ENCODE assay signal across 9 cellular contexts in the genomic region with DNA sequence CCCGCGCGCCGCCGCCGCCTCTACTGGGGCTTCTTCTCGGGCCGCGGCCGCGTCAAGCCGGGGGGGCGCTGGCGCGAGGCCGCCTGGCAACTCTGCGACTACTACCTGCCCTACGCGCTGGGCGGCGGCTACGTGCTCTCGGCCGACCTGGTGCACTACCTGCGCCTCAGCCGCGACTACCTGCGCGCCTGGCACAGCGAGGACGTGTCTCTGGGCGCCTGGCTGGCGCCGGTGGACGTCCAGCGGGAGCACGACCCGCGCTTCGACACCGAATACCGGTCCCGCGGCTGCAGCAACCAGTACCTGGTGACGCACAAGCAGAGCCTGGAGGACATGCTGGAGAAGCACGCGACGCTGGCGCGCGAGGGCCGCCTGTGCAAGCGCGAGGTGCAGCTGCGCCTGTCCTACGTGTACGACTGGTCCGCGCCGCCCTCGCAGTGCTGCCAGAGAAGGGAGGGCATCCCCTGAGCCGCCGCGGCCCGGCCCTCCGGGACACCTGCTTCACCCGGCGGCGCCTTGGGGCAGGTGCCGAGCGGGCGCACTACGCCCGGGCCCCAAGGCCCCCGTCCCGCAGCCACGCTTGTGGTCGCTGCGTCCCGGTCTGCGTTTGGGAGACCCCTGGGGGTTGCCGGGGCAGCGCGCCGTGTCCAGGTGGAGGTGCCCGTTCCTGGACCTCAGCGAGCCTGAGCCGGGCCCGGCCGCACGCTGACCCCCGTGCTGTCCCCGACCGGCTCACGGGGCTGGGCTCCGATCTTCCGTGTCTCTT. TPM values are rescaled to one million over a fixed set of nuclear protein-coding genes. Genes with fewer than 3 reads are reported as not detected.
A peak's percentile ranks its signal among the peaks of the same experiment; 100 is the strongest.
DNase-seq lines count a peak whose midpoint lies in the region; ATAC-seq and TF ChIP-seq lines count a peak whose summit lies in the region.
"Had no signal": no experiment of that assay in that cellular context is flagged by ENCODE, and none has a peak within 500 bp of the region (broad histone marks: within the 10 kb centered on the region; RNA-seq: fewer than 3 reads in every experiment).

No MANE protein-coding gene starts in this region.

- peaks cover 29% of the 10 kb centered on the region for H3K4me1 Mint-ChIP-seq in activated naive CD4-positive, alpha-beta T cell treated with anti-CD3 and anti-CD28 coated beads, Interleukin-2, amount 10 ng/mL, durations not matched to agents 7 days and 5 days

- peak overlapping the region; percentile 48 for H3K4me2 ChIP-seq in mesendoderm (ENCODE audit: low read length)
- H3K4me2 ChIP-seq: KMS-11 had no signal

- H3K56ac ChIP-seq in mesendoderm (ENCODE audit: low read length), result peak overlapping the region; percentile 64

- H3K79me2 ChIP-seq in mesendoderm (ENCODE audit: control insufficient read depth, insufficient read depth, low read length), result peaks cover 36% of the 10 kb centered on the region

- no peak for TF ChIP-seq EP300 in tibial nerve (IDR thresholded peaks at IDR 0.05)

- CTCF ChIA-PET in activated naive CD4-positive, alpha-beta T cell treated with anti-CD3 and anti-CD28 coated beads, Interleukin-2, amount 10 ng/mL, durations not matched to agents 7 days and 5 days (lab: Charles Lee), result no interaction called here

- peak overlapping the region; percentile 78 for H2AK5ac ChIP-seq in mesendoderm (ENCODE audit: low read length)

- H3K23ac ChIP-seq in mesendoderm (ENCODE audit: low read length), result no peak overlapping the region

- peaks cover 28% of the 10 kb centered on the region for H3K36me3 Mint-ChIP-seq in activated naive CD4-positive, alpha-beta T cell treated with anti-CD3 and anti-CD28 coated beads, Interleukin-2, amount 10 ng/mL, durations not matched to agents 7 days and 5 days
- peaks cover 29 to 33% of the 10 kb centered on the region in 2 donors for H3K36me3 Mint-ChIP-seq in activated naive CD4-positive, alpha-beta T cell treated with anti-CD3 and anti-CD28 coated beads, Interleukin-2, amount 50 U/mL, for 72 hours

- H3K27ac Mint-ChIP-seq in activated naive CD4-positive, alpha-beta T cell treated with anti-CD3 and anti-CD28 coated beads, Interleukin-2, amount 10 ng/mL, durations not matched to agents 7 days and 5 days, result peak overlapping the region; percentile 6
- H3K27ac Mint-ChIP-seq in activated naive CD4-positive, alpha-beta T cell treated with anti-CD3 and anti-CD28 coated beads, Interleukin-2, amount 50 U/mL, for 72 hours, result peak overlapping the region; percentile 56 to 80

- peaks cover 7% of the 10 kb centered on the region for H3K4me1 ChIP-seq in mesendoderm (ENCODE audit: control insufficient read depth, low read depth, low read length)
- peaks cover 0 to 56% (median 27%) of the 10 kb centered on the region in 4 donors for H3K4me1 ChIP-seq in tibial nerve

- no peak overlapping the region for H2BK120ac ChIP-seq in mesendoderm (ENCODE audit: low read depth, low read length)

- H2BK15ac ChIP-seq in mesendoderm (replicated peaks; ENCODE audit: low read depth), result no peak overlapping the region

- no peak overlapping the region for H4K5ac ChIP-seq in mesendoderm (ENCODE audit: low read length)

- H3K36me3 ChIP-seq in mesendoderm (ENCODE audit: control insufficient read depth, insufficient read depth, low read length) (no peaks in the 10 kb centered on the region), tibial nerve (peaks cover 0 to 47% (median 0%) of the 10 kb centered on the region in 3 donors)

- H3K27ac ChIP-seq in mesendoderm (ENCODE audit: low read depth, low read length) (no peak overlapping the region), tibial nerve (peak overlapping the region in 1 of 4 donors; percentile 44)
- H3K27ac ChIP-seq: KMS-11 had no signal

- WGBS in mesendoderm (ENCODE audit: extremely low coverage, insufficient coverage, low lambda C conversion rate), result no CpG with 5 or more reads among the region's 97 CpGs
- 78 to 90% methylated on average over 58 to 84 of the region's 97 CpGs for WGBS in tibial nerve, 2 donors

- H3K9ac ChIP-seq in mesendoderm (ENCODE audit: low read length), result peak overlapping the region; percentile 27
- H3K9ac ChIP-seq: KMS-11 had no signal

- no peak overlapping the region for H4K8ac ChIP-seq in mesendoderm (ENCODE audit: low read depth, low read length)

- ATAC-seq in activated naive CD4-positive, alpha-beta T cell treated with anti-CD3 and anti-CD28 coated beads, Interleukin-2, amount 50 U/mL, for 72 hours, result no peak
- ATAC-seq in GM21526 (IDR thresholded peaks at IDR 0.05; ENCODE audit: low FRiP score, unreplicated experiment) (no peak), GM21786 (IDR thresholded peaks at IDR 0.05; ENCODE audit: unreplicated experiment) (no peak)

- H3K79me1 ChIP-seq in mesendoderm (ENCODE audit: low read length), result peaks cover 32% of the 10 kb centered on the region

- peak overlapping the region; percentile 67 for H3K4me3 Mint-ChIP-seq in activated naive CD4-positive, alpha-beta T cell treated with anti-CD3 and anti-CD28 coated beads, Interleukin-2, amount 10 ng/mL, durations not matched to agents 7 days and 5 days

- H3K27me3 ChIP-seq in mesendoderm (ENCODE audit: insufficient read depth, low read length, poor library complexity), result no peaks in the 10 kb centered on the region
- H3K27me3 ChIP-seq in tibial nerve, result peaks cover 0 to 12% of the 10 kb centered on the region in 2 donors

- TF ChIP-seq CTCF in tibial nerve (IDR thresholded peaks at IDR 0.05) (no peak), GM20000 (IDR thresholded peaks at IDR 0.05; ENCODE audit: extremely low read depth, missing control alignments) (no peak)

- no peak for TF ChIP-seq POLR2A in tibial nerve (IDR thresholded peaks at IDR 0.05)

- no peak overlapping the region for H2BK5ac ChIP-seq in mesendoderm (ENCODE audit: low read length)

- no peak for DNase-seq in activated naive CD4-positive, alpha-beta T cell treated with anti-CD3 and anti-CD28 coated beads, Interleukin-2, amount 10 ng/mL, durations not matched to agents 7 days and 5 days
- DNase-seq in activated naive CD4-positive, alpha-beta T cell treated with anti-CD3 and anti-CD28 coated beads, Interleukin-2, amount 50 U/mL, for 16 hours, result no peak
- no peak for DNase-seq in activated naive CD4-positive, alpha-beta T cell treated with anti-CD3 and anti-CD28 coated beads, Interleukin-2, amount 50 U/mL, for 72 hours (ENCODE audit: low spot score in 2 of 2)
- no peak for DNase-seq in mesendoderm
- DNase-seq in tibial nerve (ENCODE audit: low spot score in 2 of 2), result no peak
- DNase-seq in GM20000 (ENCODE audit: low spot score), result no peak

- no peaks in the 10 kb centered on the region for H3K27me3 Mint-ChIP-seq in activated naive CD4-positive, alpha-beta T cell treated with anti-CD3 and anti-CD28 coated beads, Interleukin-2, amount 10 ng/mL, durations not matched to agents 7 days and 5 days

- H3K18ac ChIP-seq in mesendoderm (ENCODE audit: low read length), result no peak overlapping the region

- no peaks in the 10 kb centered on the region for H3K9me3 ChIP-seq in tibial nerve

- H3K4me3 ChIP-seq in mesendoderm (ENCODE audit: low read length), result no peak overlapping the region
- peak overlapping the region in 3 of 4 donors; percentile 31 to 95 (median 39) for H3K4me3 ChIP-seq in tibial nerve

- H3K4ac ChIP-seq in mesendoderm (ENCODE audit: low read depth, low read length), result peak overlapping the region; percentile 81

- H3K9me3 Mint-ChIP-seq in activated naive CD4-positive, alpha-beta T cell treated with anti-CD3 and anti-CD28 coated beads, Interleukin-2, amount 10 ng/mL, durations not matched to agents 7 days and 5 days, result no peaks in the 10 kb centered on the region
- H3K9me3 Mint-ChIP-seq in activated naive CD4-positive, alpha-beta T cell treated with anti-CD3 and anti-CD28 coated beads, Interleukin-2, amount 50 U/mL, for 72 hours, result peaks cover 0 to 4% of the 10 kb centered on the region in 2 donors

RNA-seq across cellular contexts. Expression of a gene that starts 0.9 kb away (rescaled TPM):
- total RNA-seq in activated naive CD4-positive, alpha-beta T cell treated with anti-CD3 and anti-CD28 coated beads, Interleukin-2, amount 50 U/mL, for 72 hours, result 10 to 100 TPM in 1 of 2 donors, 1 to 10 TPM in 1; 9.0 to 12.5 TPM
- polyA plus RNA-seq in mesendoderm (2013, experiment 1 of 2), result 15.5 TPM
- 14.8 TPM for polyA plus RNA-seq in mesendoderm (2013, experiment 2 of 2)
- total RNA-seq in tibial nerve, result 10 to 100 TPM; 13.3 to 24.0 (median 21.4) TPM

RNA-seq across cellular contexts. Expression of a gene that starts 1.2 kb away (rescaled TPM):
- total RNA-seq in activated naive CD4-positive, alpha-beta T cell treated with anti-CD3 and anti-CD28 coated beads, Interleukin-2, amount 50 U/mL, for 72 hours, result 100 to 1,000 TPM in 1 of 2 donors, 10 to 100 TPM in 1; 68.4 to 144 TPM
- 63.5 TPM for polyA plus RNA-seq in mesendoderm (2013, experiment 1 of 2)
- 65.5 TPM for polyA plus RNA-seq in mesendoderm (2013, experiment 2 of 2)
- total RNA-seq in tibial nerve, result 100 to 1,000 TPM in 3 of 4 donors, 10 to 100 TPM in 1; 93.3 to 170 (median 110) TPM

RNA-seq across cellular contexts. Expression of a gene that starts 13.5 kb away (rescaled TPM):
- 10 to 100 TPM in 1 of 2 donors, 1 to 10 TPM in 1; 4.0 to 17.7 TPM for total RNA-seq in activated naive CD4-positive, alpha-beta T cell treated with anti-CD3 and anti-CD28 coated beads, Interleukin-2, amount 50 U/mL, for 72 hours
- polyA plus RNA-seq in mesendoderm (2013, experiment 1 of 2), result 1.9 TPM
- 1.6 TPM for polyA plus RNA-seq in mesendoderm (2013, experiment 2 of 2)
- 1 to 10 TPM in 3 of 4 donors, under 1 TPM in 1; 0.84 to 3.0 (median 1.8) TPM for total RNA-seq in tibial nerve

RNA-seq across cellular contexts. Expression of a gene that starts 19.0 kb away (rescaled TPM):
- total RNA-seq in activated naive CD4-positive, alpha-beta T cell treated with anti-CD3 and anti-CD28 coated beads, Interleukin-2, amount 50 U/mL, for 72 hours, result 100 to 1,000 TPM; 166 to 176 TPM
- polyA plus RNA-seq in mesendoderm (2013, experiment 1 of 2), result 0.04 TPM
- polyA plus RNA-seq in mesendoderm (2013, experiment 2 of 2), result not detected
- 1 to 10 TPM in 2 of 4 donors, under 1 TPM in 2; 0.39 to 3.7 (median 0.97) TPM for total RNA-seq in tibial nerve

RNA-seq across cellular contexts. Expression of a gene that starts 26.6 kb away (rescaled TPM):
- total RNA-seq in activated naive CD4-positive, alpha-beta T cell treated with anti-CD3 and anti-CD28 coated beads, Interleukin-2, amount 50 U/mL, for 72 hours, result 100 to 1,000 TPM in 1 of 2 donors, 10 to 100 TPM in 1; 43.6 to 250 TPM
- 0.15 TPM for polyA plus RNA-seq in mesendoderm (2013, experiment 1 of 2)
- 0.08 TPM for polyA plus RNA-seq in mesendoderm (2013, experiment 2 of 2)
- under 1 TPM in 1 of 4 donors, not detected in 3; 0.44 TPM for total RNA-seq in tibial nerve
